8 cellular contexts compared by ENCODE assay signal in genomic region chr1:148774102-148774501, GRCh38. TPM values are rescaled to one million over a fixed set of nuclear protein-coding genes. Genes with fewer than 3 reads are reported as not detected.
DNase-seq lines count a peak whose midpoint lies in the region; ATAC-seq, FAIRE-seq and TF ChIP-seq lines count a peak whose summit lies in the region.
"Not testable (repeated sequence)": the region's sequence is repeated elsewhere in the genome, so short reads cannot be mapped to it uniquely, and the experiment has no call there.
"Had no signal": no experiment of that assay in that cellular context is flagged by ENCODE, and none has a peak within 500 bp of the region (broad histone marks: within the 10 kb centered on the region; RNA-seq: fewer than 3 reads in every experiment).

No MANE protein-coding gene starts in this region.

- not testable (repeated sequence) for TF ChIP-seq POLR2A in GM12878 (IDR thresholded peaks at IDR 0.05; ENCODE audit: low read depth, low read length); HepG2 (IDR thresholded peaks at IDR 0.05; ENCODE audit: insufficient read depth in 1 of 2, low read depth in 2 of 2, low read length in 2 of 2)

- TF ChIP-seq CTCF in OCI-LY7 (conservative IDR thresholded peaks at IDR 0.05; ENCODE audit: low read length); RWPE2 (IDR thresholded peaks at IDR 0.05; ENCODE audit: poor library complexity, severe bottlenecking); GM12878 (IDR thresholded peaks at IDR 0.05 in 2 of 3, conservative IDR thresholded peaks at IDR 0.05 in 1 of 3; ENCODE audit: control insufficient read depth in 2 of 3, extremely low read depth in 1 of 3, insufficient read depth in 1 of 3, low read depth in 3 of 3, low read length in 3 of 3); MCF 10A (IDR thresholded peaks at IDR 0.05; ENCODE audit: unreplicated experiment); HepG2 (CRISPR knock-in tag; IDR thresholded peaks at IDR 0.05); psoas muscle (IDR thresholded peaks at IDR 0.05): not testable (repeated sequence)

- not testable (repeated sequence) for TF ChIP-seq RAD21 in GM12878 (IDR thresholded peaks at IDR 0.05; ENCODE audit: insufficient read depth, low read depth, low read length); HepG2 (CRISPR knock-in tag; IDR thresholded peaks at IDR 0.05)

- not testable (repeated sequence) for H2AFZ ChIP-seq in OCI-LY7 (ENCODE audit: low read length); GM12878 (ENCODE audit: control insufficient read depth, low read depth, low read length); HepG2 (ENCODE audit: low read length)

- TF ChIP-seq EP300 in GM12878 (IDR thresholded peaks at IDR 0.05; ENCODE audit: borderline replicate concordance in 1 of 2, control insufficient read depth in 1 of 2, low read depth in 2 of 2, low read length in 2 of 2); HepG2 (IDR thresholded peaks at IDR 0.05; ENCODE audit: low read depth in 2 of 2, low read length in 2 of 2); HepG2 (CRISPR knock-in tag; IDR thresholded peaks at IDR 0.05; ENCODE audit: borderline replicate concordance): not testable (repeated sequence)

- ATAC-seq in RWPE2 (ENCODE audit: low read depth) (peak; percentile 83), psoas muscle (peak; percentile 48 to 69 (median 66))
- ATAC-seq in GM12878, HepG2: not testable (repeated sequence)

- H3K27ac Mint-ChIP-seq in MCF 10A (ENCODE audit: low read depth, unreplicated experiment), result not testable (repeated sequence)

- TSS peak; percentile 86 for BruUV-seq in OCI-LY7 (replicated peaks; lab: Mats Ljungman, UMichigan)
- TSS peak; percentile 86 for BruUV-seq in GM12878 (replicated peaks; lab: Mats Ljungman, UMichigan)
- TSS peak; percentile 98 for BruUV-seq in MCF 10A (replicated peaks; lab: Mats Ljungman, UMichigan)
- BruUV-seq in HepG2 (replicated peaks; lab: Mats Ljungman, UMichigan), result TSS peak; percentile 88

- not testable (repeated sequence) for FAIRE-seq in GM12878 (lab: Jason Lieb, UNC); HepG2 (lab: Jason Lieb, UNC)

- not testable (repeated sequence) for H3K4me1 ChIP-seq in OCI-LY7 (ENCODE audit: insufficient read depth, low read length, poor library complexity, severe bottlenecking); RWPE2 (ENCODE audit: insufficient read depth, poor library complexity, severe bottlenecking); GM12878 (ENCODE audit: control insufficient read depth, insufficient read depth, low read length); HepG2 (ENCODE audit: insufficient read depth, low read length); psoas muscle

- H3K36me3 Mint-ChIP-seq in MCF 10A (ENCODE audit: insufficient read depth, unreplicated experiment), result not testable (repeated sequence)

- not testable (repeated sequence) for H3K9ac ChIP-seq in GM12878 (ENCODE audit: control insufficient read depth, insufficient read depth, low read length); HepG2 (ENCODE audit: insufficient read depth, low read depth, low read length)

- not testable (repeated sequence) for H4K20me1 ChIP-seq in OCI-LY7 (ENCODE audit: insufficient read depth, low read length); GM12878 (ENCODE audit: control insufficient read depth, insufficient read depth); HepG2 (ENCODE audit: insufficient read depth, low read length)

- RAD21 ChIA-PET in GM12878 (lab: Charles Lee; ENCODE audit: unreplicated experiment), result not testable (repeated sequence)

- not testable (repeated sequence) for H3K36me3 ChIP-seq in OCI-LY7 (ENCODE audit: insufficient read depth, low read length); RWPE2 (ENCODE audit: low read depth); GM12878 (ENCODE audit: control insufficient read depth in 2 of 2, insufficient read depth in 2 of 2, low read length in 1 of 2); HepG2 (replicated peaks in 1 of 2; ENCODE audit: control insufficient read depth in 1 of 2, insufficient read depth in 2 of 2, low read length in 2 of 2); psoas muscle (ENCODE audit: insufficient read depth in 1 of 2, low read depth in 1 of 2)

- H3K4me3 ChIP-seq in OCI-LY7 (ENCODE audit: low read depth, low read length, poor library complexity, severe bottlenecking); RWPE2 (ENCODE audit: severe bottlenecking); GM12878; HepG2 (replicated peaks in 1 of 3; ENCODE audit: insufficient read depth in 1 of 3, low read depth in 2 of 3, low read length in 3 of 3); psoas muscle: not testable (repeated sequence)

- H3K4me1 Mint-ChIP-seq in MCF 10A (ENCODE audit: insufficient read depth, unreplicated experiment), result not testable (repeated sequence)

- H3K4me3 Mint-ChIP-seq in MCF 10A (ENCODE audit: unreplicated experiment), result not testable (repeated sequence)

- H3K9me3 Mint-ChIP-seq in MCF 10A (ENCODE audit: unreplicated experiment), result not testable (repeated sequence)

- not testable (repeated sequence) for H3K9me2 ChIP-seq in OCI-LY7 (ENCODE audit: insufficient read depth, low read length)

- not testable (repeated sequence) for H3K27ac ChIP-seq in OCI-LY7 (ENCODE audit: low read depth, low read length, poor library complexity, severe bottlenecking); RWPE2 (ENCODE audit: poor library complexity, severe bottlenecking); GM12878 (ENCODE audit: control insufficient read depth, insufficient read depth); HepG2 (ENCODE audit: extremely low read length, insufficient read depth, low read length); psoas muscle

- in situ Hi-C loops in GM12878 (cut with MboI); HepG2 (cut with HindIII; ENCODE audit: extremely low pct_ligation_motif_present, low pct_unique_long_range_greater_than_20kb): not testable (repeated sequence)

- intact Hi-C loops in OCI-LY7 (cut with micrococcal nuclease; ENCODE audit: unreplicated experiment); GM12878 (cut with micrococcal nuclease; ENCODE audit: unreplicated experiment); MCF 10A (cut with micrococcal nuclease); HepG2 (cut with micrococcal nuclease; ENCODE audit: unreplicated experiment); psoas muscle (cut with DNase I): not testable (repeated sequence)

- SMC1A ChIA-PET in GM12878 (lab: Charles Lee; ENCODE audit: uncharacterized antibody, unreplicated experiment), result not testable (repeated sequence)

- CTCF ChIA-PET in OCI-LY7 (lab: Charles Lee; ENCODE audit: unreplicated experiment); GM12878 (lab: Yijun Ruan, JAX); MCF 10A (lab: Yijun Ruan, JAX); HepG2 (lab: Yijun Ruan, JAX; ENCODE audit: low intra/inter-chr PET ratio, low total read pairs): not testable (repeated sequence)

- H3K79me2 ChIP-seq in OCI-LY7 (ENCODE audit: insufficient read depth, low read depth, low read length); GM12878 (ENCODE audit: control insufficient read depth, insufficient read depth, low read length); HepG2 (ENCODE audit: insufficient read depth, low read length): not testable (repeated sequence)

- not testable (repeated sequence) for H3K27me3 Mint-ChIP-seq in MCF 10A (ENCODE audit: insufficient read depth, unreplicated experiment)

- H3K4me2 ChIP-seq in OCI-LY7 (ENCODE audit: low read length); GM12878 (ENCODE audit: control insufficient read depth, insufficient read depth); HepG2 (ENCODE audit: low read depth, low read length): not testable (repeated sequence)

- no CpG with 5 or more reads among the region's 1 CpG for WGBS in GM12878 (ENCODE audit: insufficient coverage, insufficient replicate concordance, low lambda C conversion rate, missing lambda C conversion rate)
- WGBS in HepG2 (ENCODE audit: low lambda C conversion rate), result no CpG with 5 or more reads among the region's 1 CpG
- WGBS in psoas muscle, 3 donors, result no CpG with 5 or more reads among the region's 1 CpG

- not testable (repeated sequence) for H3K27me3 ChIP-seq in RWPE2 (ENCODE audit: insufficient read depth, poor library complexity, severe bottlenecking); GM12878 (replicated peaks in 1 of 2; ENCODE audit: control insufficient read depth in 2 of 2, insufficient read depth in 2 of 2, low read length in 1 of 2); HepG2 (ENCODE audit: control insufficient read depth in 1 of 2, insufficient read depth in 2 of 2, low read length in 2 of 2); psoas muscle (ENCODE audit: insufficient read depth in 3 of 3, low read length in 2 of 3)

- not testable (repeated sequence) for DNase-seq in OCI-LY7 (ENCODE audit: low spot score); RWPE2 (ENCODE audit: low spot score); GM12878 (ENCODE audit: low read depth, low spot score); MCF 10A (ENCODE audit: unreplicated experiment); HepG2 (ENCODE audit: low spot score); psoas muscle

- POLR2A ChIA-PET in OCI-LY7 (lab: Charles Lee); GM12878 (lab: Charles Lee); MCF 10A (lab: Yijun Ruan, JAX); HepG2 (lab: Yijun Ruan, JAX): not testable (repeated sequence)

- not testable (repeated sequence) for H3K9me3 ChIP-seq in OCI-LY7 (ENCODE audit: low read length); RWPE2 (ENCODE audit: severe bottlenecking); GM12878 (replicated peaks; ENCODE audit: control insufficient read depth, insufficient read depth, low read length); HepG2 (ENCODE audit: low read length); psoas muscle

RNA-seq across cellular contexts. Expression of gene NUDT4B, which starts 25.5 kb away (rescaled TPM):
- total RNA-seq in OCI-LY7 (2014; rRNA removed; shearing (Covaris generic)), result 0.63 and 5.8 TPM in 2 replicates
- total RNA-seq in OCI-LY7 (2022) (0.63 TPM in 1 of 2 replicates, not detected in the other), GM12878 (2014; rRNA removed) (5.1 and 11.8 TPM in 2 replicates), GM12878 (2014; rRNA removed; fragmentation: Illumina TruSeq; extraction: Trizol) (0.18 and 0.67 TPM in 2 replicates), GM12878 (2021) (not detected in 2 replicates), MCF 10A (2022) (not detected in 2 replicates), HepG2 (2016; rRNA removed; fragmentation: Illumina TruSeq; extraction: Trizol) (3.3 and 3.6 TPM in 2 replicates), psoas muscle (1 to 10 TPM in 1 of 4 donors, under 1 TPM in 2, not detected in 1; 0.45 to 1.5 (median 0.84) TPM)
- total RNA-seq in GM12878 (2013; cell fraction: nucleolus; rRNA removed), result 3.0 and 4.9 TPM in 2 replicates
- polyA plus RNA-seq in GM12878 (2011; ENCODE audit: low read depth), result 6.4 TPM
- polyA plus RNA-seq in GM12878 (2011; rRNA removed) (0.82 and 25.5 TPM in 2 replicates), GM12878 (2014; fragmentation: Illumina TruSeq; extraction: Trizol) (5.2 and 7.1 TPM in 2 replicates), GM12878 (2014; fragmentation: Nextera tagmentation; extraction: Ambion mirVana) (under 1 TPM in 1 of 2 experiments, not detected in 1; 0.11 TPM), GM12878 (2014; rRNA removed) (5.1 and 7.3 TPM in 2 replicates), GM12878 (2016; fragmentation: Nextera tagmentation; extraction: Ambion mirVana) (10 to 100 TPM in 1 of 2 experiments, 1 to 10 TPM in 1; 1.5 to 10.7 TPM), HepG2 (2011; rRNA removed) (17.8 and 24.5 TPM in 2 replicates), psoas muscle (10 to 100 TPM; 10.2 to 29.8 (median 12.5) TPM)
- 21.5 and 26.6 TPM in 2 replicates for polyA plus RNA-seq in GM12878 (2011; cell fraction: cytosol; rRNA removed)
- polyA plus RNA-seq in GM12878 (2011; cell fraction: nucleus; rRNA removed), result 6.2 and 6.8 TPM in 2 replicates
- 0.79 and 4.0 TPM in 2 replicates for polyA plus RNA-seq in GM12878 (2012)
- polyA minus RNA-seq in GM12878 (2011; rRNA and poly(A)+ RNA removed), result 8.0 and 22.8 TPM in 2 replicates
- 5.2 TPM in 1 of 2 replicates, not detected in the other for polyA minus RNA-seq in GM12878 (2011; cell fraction: cytosol; rRNA and poly(A)+ RNA removed)
- polyA minus RNA-seq in GM12878 (2011; cell fraction: nucleus; rRNA and poly(A)+ RNA removed), result 0.36 and 0.48 TPM in 2 replicates
- total RNA-seq in HepG2 (2016; cell fraction: cytosol; rRNA removed; fragmentation: Illumina TruSeq; extraction: Trizol; ENCODE audit: low read depth), result 4.4 and 6.2 TPM in 2 replicates
- total RNA-seq in HepG2 (2016; cell fraction: insoluble cytoplasmic fraction; rRNA removed; fragmentation: Illumina TruSeq; extraction: Trizol), result 4.9 and 5.1 TPM in 2 replicates
- total RNA-seq in HepG2 (2016; cell fraction: membrane; rRNA removed; fragmentation: Illumina TruSeq; extraction: Trizol), result 2.7 and 6.5 TPM in 2 replicates
- total RNA-seq in HepG2 (2016; cell fraction: nucleus; rRNA removed; fragmentation: Illumina TruSeq; extraction: Trizol), result 0.53 and 3.4 TPM in 2 replicates
- 15.1 and 22.5 TPM in 2 replicates for polyA plus RNA-seq in HepG2 (2011; cell fraction: cytosol; rRNA removed)
- polyA plus RNA-seq in HepG2 (2011; cell fraction: nucleus; rRNA removed), result 3.0 and 4.0 TPM in 2 replicates
- 1.7 TPM in 1 of 2 replicates, not detected in the other for polyA plus RNA-seq in HepG2 (2012)
- polyA plus RNA-seq in HepG2 (2016; cell fraction: cytosol; fragmentation: Illumina TruSeq; extraction: Trizol; ENCODE audit: low read depth), result 5.9 and 8.8 TPM in 2 replicates
- 2.6 and 3.6 TPM in 2 replicates for polyA plus RNA-seq in HepG2 (2016; cell fraction: insoluble cytoplasmic fraction; fragmentation: Illumina TruSeq; extraction: Trizol; ENCODE audit: low read depth)
- polyA plus RNA-seq in HepG2 (2016; cell fraction: membrane; fragmentation: Illumina TruSeq; extraction: Trizol; ENCODE audit: low read depth), result 1.2 and 2.1 TPM in 2 replicates
- polyA plus RNA-seq in HepG2 (2016; cell fraction: nucleus; fragmentation: Illumina TruSeq; extraction: Trizol; ENCODE audit: insufficient read depth, low read depth), result 2.0 and 2.4 TPM in 2 replicates
- polyA minus RNA-seq in HepG2 (2011; rRNA and poly(A)+ RNA removed; ENCODE audit: low replicate concordance), result 4.2 and 11.8 TPM in 2 replicates
- polyA minus RNA-seq in HepG2 (2011; cell fraction: cytosol; rRNA and poly(A)+ RNA removed), result 0.97 TPM in 1 of 2 replicates, not detected in the other
- 1.0 and 1.2 TPM in 2 replicates for polyA minus RNA-seq in HepG2 (2011; cell fraction: nucleus; rRNA and poly(A)+ RNA removed)
- total RNA-seq: A673; CD4-positive, CD25-positive, alpha-beta regulatory T cell had no signal
